In genomic region chr10:121687094-121687850, GRCh38 we compare ENCODE assay signal across 22 cellular contexts.
DNase-seq lines count a peak whose midpoint lies in the region; ATAC-seq and TF ChIP-seq lines count a peak whose summit lies in the region.
"Had no signal": no experiment of that assay in that cellular context is flagged by ENCODE, and none has a peak within 500 bp of the region (broad histone marks: within the 10 kb centered on the region; RNA-seq: fewer than 3 reads in every experiment).

No MANE protein-coding gene starts in this region.

- H3K4me1 ChIP-seq in SK-N-SH (ENCODE audit: control insufficient read depth in 1 of 2, insufficient read depth in 2 of 2, low read depth in 1 of 2, low read length in 1 of 2) (peaks cover 0 to 12% of the 10 kb centered on the region in 2 experiments; a peak in 2 of 4 replicates), HCT116 (ENCODE audit: control insufficient read depth in 1 of 2, insufficient read depth in 2 of 2, low read length in 2 of 2) (no peaks in the 10 kb centered on the region), testis (no peaks in the 10 kb centered on the region)
- H3K4me1 ChIP-seq: Peyer's patch had no signal

- no peaks in the 10 kb centered on the region for H3K27me3 Mint-ChIP-seq in activated CD4-positive, alpha-beta T cell treated with anti-CD3 and anti-CD28 coated beads, Interleukin-2, amount 10 ng/mL, durations not matched to agents 7 days and 5 days

- no peak overlapping the region for H3K27ac Mint-ChIP-seq in activated CD4-positive, alpha-beta T cell treated with anti-CD3 and anti-CD28 coated beads, Interleukin-2, amount 10 ng/mL, durations not matched to agents 7 days and 5 days
- H3K27ac Mint-ChIP-seq: B cell had no signal

- H3K27ac ChIP-seq in SK-N-SH (ENCODE audit: low read depth in 2 of 2, low read length in 1 of 2) = no peak overlapping the region
- H3K27ac ChIP-seq in HCT116 (ENCODE audit: low read depth, low read length) = no peak overlapping the region
- no peak overlapping the region for H3K27ac ChIP-seq in testis
- H3K27ac ChIP-seq: HL-60, Peyer's patch had no signal

- no peaks in the 10 kb centered on the region for H3F3A ChIP-seq in SK-N-SH (replicated peaks; ENCODE audit: insufficient read depth)

- POLR2A ChIA-PET in SK-N-SH (lab: Yijun Ruan, JAX) (no interaction called here), HCT116 (lab: Charles Lee) (no interaction called here)
- POLR2A ChIA-PET in activated CD4-positive, alpha-beta T cell treated with anti-CD3 and anti-CD28 coated beads, Interleukin-2, amount 10 ng/mL, durations not matched to agents 7 days and 5 days (lab: Charles Lee) = no interaction called here

- H3K9me3 Mint-ChIP-seq in activated CD4-positive, alpha-beta T cell treated with anti-CD3 and anti-CD28 coated beads, Interleukin-2, amount 10 ng/mL, durations not matched to agents 7 days and 5 days = no peaks in the 10 kb centered on the region

- TF ChIP-seq POLR2A in HCT116 (IDR thresholded peaks at IDR 0.05; ENCODE audit: borderline replicate concordance, extremely low read depth, insufficient read depth, insufficient read length) (no peak), testis (IDR thresholded peaks at IDR 0.05) (no peak)

- H3K79me2 ChIP-seq in SK-N-SH (ENCODE audit: insufficient read depth) (no peaks in the 10 kb centered on the region), HCT116 (ENCODE audit: insufficient read depth, low read length) (no peaks in the 10 kb centered on the region)

- no peaks in the 10 kb centered on the region for H3K36me3 Mint-ChIP-seq in activated CD4-positive, alpha-beta T cell treated with anti-CD3 and anti-CD28 coated beads, Interleukin-2, amount 10 ng/mL, durations not matched to agents 7 days and 5 days (ENCODE audit: low read depth)

- no peaks in the 10 kb centered on the region for H3K27me3 ChIP-seq in SK-N-SH (ENCODE audit: insufficient read depth)
- peaks cover 46% of the 10 kb centered on the region for H3K27me3 ChIP-seq in HCT116 (ENCODE audit: insufficient read depth, low read length)
- H3K27me3 ChIP-seq in testis = no peaks in the 10 kb centered on the region
- H3K27me3 ChIP-seq: Peyer's patch had no signal

- 55% methylated on average over 11 of the region's 11 CpGs for WGBS in SK-N-SH (ENCODE audit: low lambda C conversion rate)
- 46 to 68% methylated on average over 11 of the region's 11 CpGs for WGBS in testis, 2 donors

- H3K4me2 ChIP-seq in SK-N-SH = no peak overlapping the region
- no peak overlapping the region for H3K4me2 ChIP-seq in HCT116 (ENCODE audit: low read length)

- no TSS peak for BruUV-seq in HCT116 (replicated peaks; lab: Mats Ljungman, UMichigan)

- no peak overlapping the region for H3K4me3 Mint-ChIP-seq in activated CD4-positive, alpha-beta T cell treated with anti-CD3 and anti-CD28 coated beads, Interleukin-2, amount 10 ng/mL, durations not matched to agents 7 days and 5 days
- H3K4me3 Mint-ChIP-seq: B cell had no signal

- H3K9me2 ChIP-seq in SK-N-SH (no peaks in the 10 kb centered on the region), HCT116 (ENCODE audit: insufficient read depth) (no peaks in the 10 kb centered on the region)

- RAD21 ChIA-PET in HCT116 (lab: Charles Lee; ENCODE audit: low non-redundant PET in 1 of 2, low total read pairs in 2 of 2, uncharacterized antibody in 2 of 2, unreplicated experiment in 2 of 2) = no interaction called here

- no peaks in the 10 kb centered on the region for H3K9me3 ChIP-seq in SK-N-SH
- no peaks in the 10 kb centered on the region for H3K9me3 ChIP-seq in HCT116 (ENCODE audit: control insufficient read depth in 1 of 2, insufficient read depth in 1 of 2, low read depth in 1 of 2, low read length in 2 of 2)
- H3K9me3 ChIP-seq in testis = no peaks in the 10 kb centered on the region
- H3K9me3 ChIP-seq: MG63, Peyer's patch had no signal

- H2AFZ ChIP-seq in SK-N-SH (ENCODE audit: low read depth) = no peak overlapping the region
- H2AFZ ChIP-seq in HCT116 (ENCODE audit: low read depth, low read length, poor library complexity, severe bottlenecking) = no peak overlapping the region

- H3K9ac ChIP-seq in SK-N-SH = no peak overlapping the region
- H3K9ac ChIP-seq in HCT116 (ENCODE audit: low read length) = no peak overlapping the region

- no peak for ATAC-seq in SK-N-SH treated with all-trans-retinoic acid at 6 μM for 48 hours
- ATAC-seq in HCT116 = 0 out of 2 replicates have a peak, but pooled peaks have one; percentile 34
- peak; percentile 57 for ATAC-seq in left lobe of liver
- no peak for ATAC-seq in HG03469 (IDR thresholded peaks at IDR 0.05; ENCODE audit: unreplicated experiment)

- intact Hi-C loops in HCT116 (cut with micrococcal nuclease) = no loop called here
- intact Hi-C loops in testis (cut with DNase I; ENCODE audit: low total_unique reads) = no loop called here

- H4K20me1 ChIP-seq in SK-N-SH (ENCODE audit: insufficient read depth) (no peaks in the 10 kb centered on the region), HCT116 (ENCODE audit: insufficient read depth) (no peaks in the 10 kb centered on the region)

- TF ChIP-seq CTCF in SK-N-SH (IDR thresholded peaks at IDR 0.05) (no peak), HCT116 (IDR thresholded peaks at IDR 0.05 in 2 of 3, conservative IDR thresholded peaks at IDR 0.05 in 1 of 3; ENCODE audit: borderline replicate concordance in 1 of 3, insufficient read depth in 1 of 3, low read depth in 2 of 3, low read length in 2 of 3) (no peak), testis (IDR thresholded peaks at IDR 0.05) (no peak)

- DNase-seq in SK-N-SH = no peak
- DNase-seq in HCT116 (ENCODE audit: low read depth, low spot score) = no peak
- no peak for DNase-seq in left lobe of liver (ENCODE audit: low spot score)
- peak; percentile 39 for DNase-seq in testis
- DNase-seq in activated CD4-positive, alpha-beta T cell treated with anti-CD3 and anti-CD28 coated beads, Interleukin-2, amount 10 ng/mL, durations not matched to agents 7 days and 5 days = no peak
- DNase-seq in G401 (ENCODE audit: low spot score) = no peak
- DNase-seq: 8988T; DND-41; H7; IMR-90; MG63; NCI-H1048; NCI-H146; NCI-H2029 treated with DMSO at 0.1 percent for 48 hours; NCI-H446 treated with DMSO at 0.1 percent for 48 hours; NCI-H69; NK-92 treated with Interleukin-12 subunit alpha and Interleukin-12 subunit beta, amount 100 ng/mL, for 24 hours; Peyer's patch had no signal

- H3K4me1 Mint-ChIP-seq in activated CD4-positive, alpha-beta T cell treated with anti-CD3 and anti-CD28 coated beads, Interleukin-2, amount 10 ng/mL, durations not matched to agents 7 days and 5 days = no peaks in the 10 kb centered on the region
- H3K4me1 Mint-ChIP-seq: B cell had no signal

- TF ChIP-seq RAD21 in SK-N-SH (IDR thresholded peaks at IDR 0.05; ENCODE audit: low read length) (no peak), HCT116 (IDR thresholded peaks at IDR 0.05; ENCODE audit: low read depth) (no peak)

- H3K36me3 ChIP-seq in SK-N-SH (replicated peaks in 1 of 2; ENCODE audit: control insufficient read depth in 1 of 2, insufficient read depth in 2 of 2, low read length in 1 of 2) (no peaks in the 10 kb centered on the region), HCT116 (ENCODE audit: control insufficient read depth in 1 of 2, insufficient read depth in 2 of 2, low read length in 2 of 2) (no peaks in the 10 kb centered on the region), testis (ENCODE audit: low read depth, missing control alignments) (no peaks in the 10 kb centered on the region)
- H3K36me3 ChIP-seq: MG63, Peyer's patch had no signal

- in situ Hi-C loops in G401 (cut with HindIII; ENCODE audit: low sequenced_read_pairs) = no loop called here

- no peak overlapping the region for H3K4me3 ChIP-seq in SK-N-SH (ENCODE audit: low read depth in 2 of 2, low read length in 1 of 2)
- H3K4me3 ChIP-seq in HCT116 (replicated peaks in 1 of 2; ENCODE audit: low read depth in 1 of 2, low read length in 2 of 2) = no peak overlapping the region
- H3K4me3 ChIP-seq in testis = no peak overlapping the region
- H3K4me3 ChIP-seq: MG63, Peyer's patch had no signal

- TF ChIP-seq EP300 in SK-N-SH (IDR thresholded peaks at IDR 0.05; ENCODE audit: borderline replicate concordance in 1 of 2, low read depth in 1 of 2, low read length in 1 of 2) = no peak

- CTCF ChIA-PET in SK-N-SH (lab: Yijun Ruan, JAX) (interaction anchor here (1.4 to 2.8 kb wide), 3 partner anchors 10 to 745 kb away, joined by 4 to 14 read pairs (median 4); no protein-coding TSS in a partner anchor), HCT116 (lab: Charles Lee) (interaction anchor here (1.5 kb wide), 1 partner anchor 10 kb away, joined by 7 read pairs; no protein-coding TSS in a partner anchor)
- CTCF ChIA-PET in activated CD4-positive, alpha-beta T cell treated with anti-CD3 and anti-CD28 coated beads, Interleukin-2, amount 10 ng/mL, durations not matched to agents 7 days and 5 days (lab: Charles Lee) = interaction anchor here (1.1 kb wide), 1 partner anchor 9 kb away, joined by 3 read pairs; no protein-coding TSS in a partner anchor

TF ChIP-seq in SK-N-SH treated with all-trans-retinoic acid at 6 μM for 48 hours, 23 proteins besides CTCF, POLR2A, EP300 and RAD21:
- TF ChIP-seq ESRRG (CRISPR knock-in tag; IDR thresholded peaks at IDR 0.05) (no peak), TCF4 (CRISPR knock-in tag; IDR thresholded peaks at IDR 0.05; ENCODE audit: borderline replicate concordance) (0 out of 2 replicates have a peak, but pooled peaks have one; percentile 13)

TF ChIP-seq in SK-N-SH, 30 proteins besides CTCF, POLR2A, EP300 and RAD21:
- TF ChIP-seq GATA2 (CRISPR knock-in tag; IDR thresholded peaks at IDR 0.05) = no peak
- TF ChIP-seq IRF3 (IDR thresholded peaks at IDR 0.05; ENCODE audit: low read depth, low read length) = no peak
TF ChIP-seq in SK-N-SH: peak in this region for 0.

TF ChIP-seq in HCT116, 20 proteins besides CTCF, POLR2A, EP300 and RAD21:
- TF ChIP-seq ZBTB33 (IDR thresholded peaks at IDR 0.05; ENCODE audit: extremely low read depth, insufficient replicate concordance, low read length) (no peak), YY1 (IDR thresholded peaks at IDR 0.05; ENCODE audit: extremely low read depth, insufficient replicate concordance, low read depth, low read length) (no peak)

Comparison
In these comparisons a context has a peak if more than half of its experiments do, and no peak if none do; other contexts are left out.
1. ATAC-seq: peak in HCT116 (single experiment) and left lobe of liver (single experiment); none in SK-N-SH treated with all-trans-retinoic acid at 6 μM for 48 hours (single experiment) and HG03469 (single experiment).